In the genomic region with DNA sequence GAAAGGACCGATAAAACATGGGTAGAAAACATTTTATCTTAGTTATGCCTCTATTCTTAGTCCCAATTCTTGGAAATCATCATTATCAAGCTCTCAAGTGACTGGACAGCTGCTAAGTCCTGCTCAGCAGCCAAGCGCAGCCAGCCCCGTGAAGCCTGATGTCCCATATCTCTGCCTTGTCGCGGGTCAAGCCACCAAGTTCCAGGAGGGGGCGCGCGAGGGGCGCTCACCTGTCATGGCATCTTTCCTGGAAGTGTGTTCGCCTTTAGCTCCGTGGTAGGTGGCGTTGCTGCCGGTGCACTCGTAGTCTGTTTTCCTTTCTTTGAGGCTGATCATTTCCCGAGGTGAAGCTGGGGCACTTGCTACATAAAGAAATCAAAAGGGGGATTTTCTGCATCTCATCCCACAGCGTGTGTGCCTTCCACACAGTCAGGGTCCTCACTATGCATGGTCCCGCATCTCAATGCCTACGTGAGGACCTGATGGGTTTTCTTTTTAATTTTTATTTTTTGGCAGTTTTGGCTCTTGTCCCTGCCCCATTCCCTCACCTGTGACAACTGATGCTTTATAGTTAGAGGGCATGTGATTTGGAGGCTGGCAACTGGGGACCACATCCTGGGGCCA, we compare ENCODE assay signal across 8 cellular contexts.
DNase-seq lines count a peak whose midpoint lies in the region; ATAC-seq, FAIRE-seq and TF ChIP-seq lines count a peak whose summit lies in the region.

No MANE protein-coding gene starts in this region.

- 6% methylated on average over 18 of the region's 18 CpGs for WGBS in GM12878 (ENCODE audit: insufficient coverage, insufficient replicate concordance, low lambda C conversion rate, missing lambda C conversion rate)
- 13 to 16% methylated on average over 18 of the region's 18 CpGs for WGBS in sigmoid colon, 2 donors

- H3K9me3 ChIP-seq in GM12878 (replicated peaks; ENCODE audit: control insufficient read depth, insufficient read depth, low read length) (no peaks in the 10 kb centered on the region), sigmoid colon (no peaks in the 10 kb centered on the region)

- in situ Hi-C loops in KBM-7 (cut with MboI; ENCODE audit: low pct_unique_long_range_greater_than_20kb, low sequenced_read_pairs) (no loop called here), GM12878 (cut with MboI) (no loop called here)

- ATAC-seq in GM21737 (IDR thresholded peaks at IDR 0.05; ENCODE audit: unreplicated experiment) (peak; percentile 94), GM12878 (peak; percentile 90)

- H3K4me3 ChIP-seq in GM06990 (replicated peaks; ENCODE audit: low read depth, low read length) (no peak overlapping the region), GM12878 (no peak overlapping the region), sigmoid colon (no peak overlapping the region)

- H3K27me3 ChIP-seq in GM06990 (replicated peaks; ENCODE audit: control insufficient read depth, insufficient read depth, low read length) (no peaks in the 10 kb centered on the region; the same call in none of the 2 replicates), GM12878 (replicated peaks in 1 of 2; ENCODE audit: control insufficient read depth in 2 of 2, insufficient read depth in 2 of 2, low read length in 1 of 2) (peaks cover 0 to 2% of the 10 kb centered on the region in 2 experiments; a peak in 2 of 4 replicates), sigmoid colon (peaks cover 0 to 27% (median 11%) of the 10 kb centered on the region in 3 donors)

- SMC1A ChIA-PET in GM12878 (lab: Charles Lee; ENCODE audit: uncharacterized antibody, unreplicated experiment) = interaction anchor here (0.9 to 3.5 kb wide), 10 partner anchors 12 to 298 kb away, joined by 3 to 22 read pairs (median 4); no protein-coding TSS in a partner anchor

- H3K4me1 ChIP-seq in GM12878 (ENCODE audit: control insufficient read depth, insufficient read depth, low read length) (no peaks in the 10 kb centered on the region), sigmoid colon (no peaks in the 10 kb centered on the region)

- TF ChIP-seq POLR2A in GM12878 (IDR thresholded peaks at IDR 0.05; ENCODE audit: low read depth, low read length) (no peak), sigmoid colon (IDR thresholded peaks at IDR 0.05) (no peak)

- no TSS peak for BruUV-seq in GM12878 (replicated peaks; lab: Mats Ljungman, UMichigan)

- RAD21 ChIA-PET in GM12878 (lab: Charles Lee; ENCODE audit: unreplicated experiment) = interaction anchor here (0.7 to 2.5 kb wide), 8 partner anchors 13 to 290 kb away, joined by 3 to 11 read pairs (median 4); no protein-coding TSS in a partner anchor

- peak; percentile 85 for TF ChIP-seq RAD21 in GM12878 (IDR thresholded peaks at IDR 0.05; ENCODE audit: insufficient read depth, low read depth, low read length)

- no peak for FAIRE-seq in GM12878 (lab: Jason Lieb, UNC)

- H3K4me2 ChIP-seq in GM12878 (ENCODE audit: control insufficient read depth, insufficient read depth) = no peak overlapping the region

- H3K36me3 ChIP-seq in GM06990 (ENCODE audit: control insufficient read depth, insufficient read depth, low read length) (no peaks in the 10 kb centered on the region), GM12878 (ENCODE audit: control insufficient read depth in 2 of 2, insufficient read depth in 2 of 2, low read length in 1 of 2) (no peaks in the 10 kb centered on the region), sigmoid colon (no peaks in the 10 kb centered on the region)

- no peaks in the 10 kb centered on the region for H3K79me2 ChIP-seq in GM12878 (ENCODE audit: control insufficient read depth, insufficient read depth, low read length)

- no peak overlapping the region for H3K27ac ChIP-seq in GM12878 (ENCODE audit: control insufficient read depth, insufficient read depth)
- H3K27ac ChIP-seq in sigmoid colon = no peak overlapping the region

- CTCF ChIA-PET in GM12878 (lab: Yijun Ruan, JAX) = interaction anchor here (0.5 to 7.4 kb wide), 27 partner anchors 9 to 1036 kb away, joined by 3 to 98 read pairs (median 4); no protein-coding TSS in a partner anchor

- TF ChIP-seq CTCF in GM06990 (IDR thresholded peaks at IDR 0.05; ENCODE audit: insufficient read depth, low read length, poor library complexity, severe bottlenecking) (peak; percentile 96), GM12878 (IDR thresholded peaks at IDR 0.05 in 2 of 3, conservative IDR thresholded peaks at IDR 0.05 in 1 of 3; ENCODE audit: control insufficient read depth in 2 of 3, extremely low read depth in 1 of 3, insufficient read depth in 1 of 3, low read depth in 3 of 3, low read length in 3 of 3) (peak; percentile 86 to 89 (median 88)), sigmoid colon (IDR thresholded peaks at IDR 0.05) (peak in 2 of 4 experiments; percentile 10 to 30)

- no peak overlapping the region for H2AFZ ChIP-seq in GM12878 (ENCODE audit: control insufficient read depth, low read depth, low read length)

- no peak overlapping the region for H3K9ac ChIP-seq in GM12878 (ENCODE audit: control insufficient read depth, insufficient read depth, low read length)

- DNase-seq in GM06990 (ENCODE audit: extremely low read depth, insufficient read length) (peak; percentile 69), KBM-7 (peak; percentile 67), T-helper 22 cell (ENCODE audit: low read depth) (peak; percentile 11), GM12878 (ENCODE audit: low read depth, low spot score) (no peak), kidney tubule cell (ENCODE audit: low spot score) (peak; percentile 77), sigmoid colon (no peak)
- peak; percentile 9 to 70 (median 40) for DNase-seq in stimulated activated CD4-positive, alpha-beta T cell treated with anti-CD3 and anti-CD28 coated beads, TNF-alpha, amount 100 ng/mL, for 24 hours (ENCODE audit: low read depth in 3 of 3)

- H4K20me1 ChIP-seq in GM12878 (ENCODE audit: control insufficient read depth, insufficient read depth) = no peaks in the 10 kb centered on the region

- POLR2A ChIA-PET in GM12878 (lab: Charles Lee) = no interaction called here

- no peak for TF ChIP-seq EP300 in GM12878 (IDR thresholded peaks at IDR 0.05; ENCODE audit: borderline replicate concordance in 1 of 2, control insufficient read depth in 1 of 2, low read depth in 2 of 2, low read length in 2 of 2)
- no peak for TF ChIP-seq EP300 in sigmoid colon (IDR thresholded peaks at IDR 0.05)

- intact Hi-C loops in GM12878 (cut with micrococcal nuclease; ENCODE audit: unreplicated experiment) = loop anchor here (1.0 to 10.0 kb wide), 5 partner anchors 49 to 727 kb away; no protein-coding TSS in a partner anchor
- intact Hi-C loops in sigmoid colon (cut with DNase I) = no loop called here

TF ChIP-seq in GM12878, 131 proteins besides CTCF, POLR2A, EP300 and RAD21 (continues in another document):
- 0 out of 2 replicates have a peak, but pooled peaks have one; percentile 19 for TF ChIP-seq PAX5 (IDR thresholded peaks at IDR 0.05; ENCODE audit: borderline replicate concordance, low read depth, low read length)
- TF ChIP-seq, protein P1, sequence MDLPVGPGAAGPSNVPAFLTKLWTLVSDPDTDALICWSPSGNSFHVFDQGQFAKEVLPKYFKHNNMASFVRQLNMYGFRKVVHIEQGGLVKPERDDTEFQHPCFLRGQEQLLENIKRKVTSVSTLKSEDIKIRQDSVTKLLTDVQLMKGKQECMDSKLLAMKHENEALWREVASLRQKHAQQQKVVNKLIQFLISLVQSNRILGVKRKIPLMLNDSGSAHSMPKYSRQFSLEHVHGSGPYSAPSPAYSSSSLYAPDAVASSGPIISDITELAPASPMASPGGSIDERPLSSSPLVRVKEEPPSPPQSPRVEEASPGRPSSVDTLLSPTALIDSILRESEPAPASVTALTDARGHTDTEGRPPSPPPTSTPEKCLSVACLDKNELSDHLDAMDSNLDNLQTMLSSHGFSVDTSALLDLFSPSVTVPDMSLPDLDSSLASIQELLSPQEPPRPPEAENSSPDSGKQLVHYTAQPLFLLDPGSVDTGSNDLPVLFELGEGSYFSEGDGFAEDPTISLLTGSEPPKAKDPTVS (IDR thresholded peaks at IDR 0.05; ENCODE audit: low read depth, low read length) = no peak
- TF ChIP-seq, protein P2, sequence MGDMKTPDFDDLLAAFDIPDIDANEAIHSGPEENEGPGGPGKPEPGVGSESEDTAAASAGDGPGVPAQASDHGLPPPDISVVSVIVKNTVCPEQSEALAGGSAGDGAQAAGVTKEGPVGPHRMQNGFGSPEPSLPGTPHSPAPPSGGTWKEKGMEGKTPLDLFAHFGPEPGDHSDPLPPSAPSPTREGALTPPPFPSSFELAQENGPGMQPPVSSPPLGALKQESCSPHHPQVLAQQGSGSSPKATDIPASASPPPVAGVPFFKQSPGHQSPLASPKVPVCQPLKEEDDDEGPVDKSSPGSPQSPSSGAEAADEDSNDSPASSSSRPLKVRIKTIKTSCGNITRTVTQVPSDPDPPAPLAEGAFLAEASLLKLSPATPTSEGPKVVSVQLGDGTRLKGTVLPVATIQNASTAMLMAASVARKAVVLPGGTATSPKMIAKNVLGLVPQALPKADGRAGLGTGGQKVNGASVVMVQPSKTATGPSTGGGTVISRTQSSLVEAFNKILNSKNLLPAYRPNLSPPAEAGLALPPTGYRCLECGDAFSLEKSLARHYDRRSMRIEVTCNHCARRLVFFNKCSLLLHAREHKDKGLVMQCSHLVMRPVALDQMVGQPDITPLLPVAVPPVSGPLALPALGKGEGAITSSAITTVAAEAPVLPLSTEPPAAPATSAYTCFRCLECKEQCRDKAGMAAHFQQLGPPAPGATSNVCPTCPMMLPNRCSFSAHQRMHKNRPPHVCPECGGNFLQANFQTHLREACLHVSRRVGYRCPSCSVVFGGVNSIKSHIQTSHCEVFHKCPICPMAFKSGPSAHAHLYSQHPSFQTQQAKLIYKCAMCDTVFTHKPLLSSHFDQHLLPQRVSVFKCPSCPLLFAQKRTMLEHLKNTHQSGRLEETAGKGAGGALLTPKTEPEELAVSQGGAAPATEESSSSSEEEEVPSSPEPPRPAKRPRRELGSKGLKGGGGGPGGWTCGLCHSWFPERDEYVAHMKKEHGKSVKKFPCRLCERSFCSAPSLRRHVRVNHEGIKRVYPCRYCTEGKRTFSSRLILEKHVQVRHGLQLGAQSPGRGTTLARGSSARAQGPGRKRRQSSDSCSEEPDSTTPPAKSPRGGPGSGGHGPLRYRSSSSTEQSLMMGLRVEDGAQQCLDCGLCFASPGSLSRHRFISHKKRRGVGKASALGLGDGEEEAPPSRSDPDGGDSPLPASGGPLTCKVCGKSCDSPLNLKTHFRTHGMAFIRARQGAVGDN (IDR thresholded peaks at IDR 0.05) = no peak
- TF ChIP-seq HDAC6 (IDR thresholded peaks at IDR 0.05; ENCODE audit: unreplicated experiment) = no peak
- TF ChIP-seq NBN (IDR thresholded peaks at IDR 0.05) = no peak
- no peak for TF ChIP-seq PML (IDR thresholded peaks at IDR 0.05; ENCODE audit: low read length)
- TF ChIP-seq NR2F1 (conservative IDR thresholded peaks at IDR 0.05) = no peak
- TF ChIP-seq IKZF1 (conservative IDR thresholded peaks at IDR 0.05) = no peak
- TF ChIP-seq CHD1 (IDR thresholded peaks at IDR 0.05; ENCODE audit: low read depth, low read length) = no peak
- no peak for TF ChIP-seq GATAD2B (conservative IDR thresholded peaks at IDR 0.05; ENCODE audit: low read depth)
- TF ChIP-seq TCF12 (IDR thresholded peaks at IDR 0.05; ENCODE audit: low read depth, low read length) = 0 out of 2 replicates have a peak, but pooled peaks have one; percentile 32

Comparison
In these comparisons a context has a peak if more than half of its experiments do, and no peak if none do; other contexts are left out.
1. DNase-seq: peak in GM06990 (single experiment), KBM-7 (single experiment), T-helper 22 cell (single experiment), kidney tubule cell (single experiment) and stimulated activated CD4-positive, alpha-beta T cell treated with anti-CD3 and anti-CD28 coated beads, TNF-alpha, amount 100 ng/mL, for 24 hours (3 of 3); none in GM12878 (single experiment) and sigmoid colon (single experiment).